In genomic region chr4:61827907-61828328, GRCh38 we compare ENCODE assay signal across 26 cellular contexts.
DNase-seq lines count a peak whose midpoint lies in the region; ATAC-seq, FAIRE-seq and TF ChIP-seq lines count a peak whose summit lies in the region.
"Had no signal": no experiment of that assay in that cellular context is flagged by ENCODE, and none has a peak within 500 bp of the region (broad histone marks: within the 10 kb centered on the region; RNA-seq: fewer than 3 reads in every experiment).

No MANE protein-coding gene starts in this region.

- no peak overlapping the region for H2BK5ac ChIP-seq in H1 (ENCODE audit: low read depth, low read length)

- no peaks in the 10 kb centered on the region for H3F3A ChIP-seq in GM23338 (replicated peaks; ENCODE audit: low read depth)

- no peaks in the 10 kb centered on the region for H3K79me2 ChIP-seq in GM23338 (replicated peaks; ENCODE audit: insufficient read depth)
- H3K79me2 ChIP-seq in H1 (ENCODE audit: control insufficient read depth in 1 of 2, insufficient read depth in 2 of 2, low read length in 2 of 2), result no peaks in the 10 kb centered on the region

- 77% methylated on average over 1 of the region's 1 CpG; no CpG with 5 or more reads in 1 of the 2 experiments for WGBS in H1 (ENCODE audit: extremely low coverage in 1 of 2, insufficient coverage in 1 of 2, insufficient read length in 1 of 2, insufficient replicate concordance in 2 of 2, low coverage in 1 of 2, low lambda C conversion rate in 2 of 2, missing lambda C conversion rate in 1 of 2), 2 experiments

- H3K23ac ChIP-seq in H1 (ENCODE audit: insufficient read length), result no peak overlapping the region

- no peak for TF ChIP-seq RAD21 in H1 (IDR thresholded peaks at IDR 0.05 in 1 of 2, conservative IDR thresholded peaks at IDR 0.05 in 1 of 2; ENCODE audit: low read depth in 2 of 2, low read length in 2 of 2)

- no peak overlapping the region for H3K4me3 Mint-ChIP-seq in GM23338
- H3K4me3 Mint-ChIP-seq: CD14-positive monocyte; CD4-positive, alpha-beta T cell; CD8-positive, alpha-beta memory T cell had no signal

- H3K27me3 Mint-ChIP-seq in GM23338 (ENCODE audit: insufficient read depth, low read depth, poor library complexity), result no peaks in the 10 kb centered on the region
- H3K27me3 Mint-ChIP-seq: CD4-positive, alpha-beta T cell; CD8-positive, alpha-beta memory T cell had no signal

- no peaks in the 10 kb centered on the region for H3K9me2 ChIP-seq in GM23338 (ENCODE audit: insufficient read depth)

- H2AFZ ChIP-seq in GM23338, result no peak overlapping the region
- H2AFZ ChIP-seq in H1 (ENCODE audit: low read length), result no peak overlapping the region

- H3K4me1 Mint-ChIP-seq in GM23338, result peaks cover 29% of the 10 kb centered on the region
- H3K4me1 Mint-ChIP-seq: CD14-positive monocyte; CD8-positive, alpha-beta memory T cell had no signal

- no peaks in the 10 kb centered on the region for H3K36me3 ChIP-seq in GM23338 (ENCODE audit: insufficient read depth)
- H3K36me3 ChIP-seq in H1 (ENCODE audit: control insufficient read depth in 2 of 4, insufficient read depth in 4 of 4, low read length in 3 of 4), result no peaks in the 10 kb centered on the region
- H3K36me3 ChIP-seq: BE2C; BLaER1 treated with 17β-estradiol and CSF1 and Interleukin-3, amounts not matched to agents 10 nM and 100 nM had no signal

- H3K23me2 ChIP-seq in H1 (ENCODE audit: low read depth, low read length), result no peaks in the 10 kb centered on the region

- H3K4me3 ChIP-seq in GM23338 (no peak overlapping the region; the same call in 1 of the 2 replicates), H1 (ENCODE audit: extremely low read depth in 1 of 4, insufficient read depth in 2 of 4, low read depth in 3 of 4, low read length in 4 of 4) (no peak overlapping the region)
- H3K4me3 ChIP-seq: A549; BLaER1 treated with 17β-estradiol and CSF1 and Interleukin-3, amounts not matched to agents 10 nM and 100 nM had no signal

- intact Hi-C loops in head of caudate nucleus (cut with DNase I), result no loop called here

- TF ChIP-seq EP300 in H1 (IDR thresholded peaks at IDR 0.05; ENCODE audit: borderline replicate concordance in 1 of 2, low read depth in 2 of 2, low read length in 2 of 2), result no peak

- no peaks in the 10 kb centered on the region for H3K9me3 ChIP-seq in H1 (ENCODE audit: insufficient read depth in 2 of 2, low read depth in 1 of 2, low read length in 1 of 2)
- H3K9me3 ChIP-seq: A549; BE2C; BLaER1 treated with 17β-estradiol and CSF1 and Interleukin-3, amounts not matched to agents 10 nM and 100 nM had no signal

- DNase-seq in GM23338 (ENCODE audit: low spot score), result no peak
- DNase-seq in SK-N-DZ (ENCODE audit: low spot score), result peak; percentile 77
- DNase-seq in H1 (ENCODE audit: low read depth in 1 of 2, low spot score in 2 of 2), result no peak
- DNase-seq in left kidney (ENCODE audit: low read depth, low spot score), result peak; percentile 14
- no peak for DNase-seq in COLO668 (lab: John Stamatoyannopoulos, UW; ENCODE audit: unreplicated experiment)
- DNase-seq in head of caudate nucleus, result no peak
- DNase-seq in activated CD8-positive, alpha-beta memory T cell treated with anti-CD3 and anti-CD28 coated beads for 24 hours, result no peak
- DNase-seq in activated CD4-positive, alpha-beta T cell treated with anti-CD3 and anti-CD28 coated beads, Interleukin-2, amount 50 U/mL, for 4 hours, result no peak
- DNase-seq: 8988T; ACHN; AML-193; BE2C; Calu3; CD4-positive, alpha-beta T cell; CD8-positive, alpha-beta memory T cell; COR-L47; DMS79; GF-D8; GOT3; H7; HCEC 1CT had no signal

- H3K4ac ChIP-seq in H1 (replicated peaks; ENCODE audit: insufficient read length, low read depth, low read length), result no peak overlapping the region

- H2BK15ac ChIP-seq in H1 (ENCODE audit: low read length), result no peak overlapping the region

- H3K4me2 ChIP-seq in GM23338 (peak overlapping the region; percentile 57), H1 (ENCODE audit: insufficient read depth in 1 of 2, low read depth in 2 of 2, low read length in 2 of 2) (no peak overlapping the region)
- H3K4me2 ChIP-seq: A549; BLaER1 treated with 17β-estradiol and CSF1 and Interleukin-3, amounts not matched to agents 10 nM and 100 nM had no signal

- H4K5ac ChIP-seq in H1 (ENCODE audit: insufficient read length, low read depth, low read length), result peak overlapping the region; percentile 62

- H3K27ac ChIP-seq in GM23338 (ENCODE audit: low read depth) (no peak overlapping the region), H1 (ENCODE audit: low read depth, low read length) (no peak overlapping the region)
- H3K27ac ChIP-seq: A549; BLaER1 treated with 17β-estradiol and CSF1 and Interleukin-3, amounts not matched to agents 10 nM and 100 nM had no signal

- no peak overlapping the region for H2BK12ac ChIP-seq in H1 (ENCODE audit: low read depth, low read length)

- no peak overlapping the region for H3K14ac ChIP-seq in H1 (ENCODE audit: insufficient read length)

- H3K27me3 ChIP-seq in GM23338 (ENCODE audit: insufficient read depth) (no peaks in the 10 kb centered on the region), H1 (replicated peaks in 1 of 4; ENCODE audit: control insufficient read depth in 3 of 4, extremely low read depth in 1 of 4, insufficient read depth in 3 of 4, low read length in 3 of 4) (no peaks in the 10 kb centered on the region)
- H3K27me3 ChIP-seq: BE2C; BLaER1 treated with 17β-estradiol and CSF1 and Interleukin-3, amounts not matched to agents 10 nM and 100 nM had no signal

- no peak overlapping the region for H4K8ac ChIP-seq in H1 (ENCODE audit: extremely low read depth, insufficient read depth, low read length)

- no peaks in the 10 kb centered on the region for H3K9me3 Mint-ChIP-seq in GM23338
- H3K9me3 Mint-ChIP-seq: CD4-positive, alpha-beta T cell had no signal

- H3K27ac Mint-ChIP-seq in GM23338, result peak overlapping the region; percentile 49
- H3K27ac Mint-ChIP-seq: CD14-positive monocyte; CD4-positive, alpha-beta T cell; CD8-positive, alpha-beta memory T cell had no signal

- no peaks in the 10 kb centered on the region for H3K36me3 Mint-ChIP-seq in GM23338 (ENCODE audit: low read depth)
- H3K36me3 Mint-ChIP-seq: CD14-positive monocyte; CD8-positive, alpha-beta memory T cell had no signal

- H2AK5ac ChIP-seq in H1 (ENCODE audit: low read depth, low read length), result no peak overlapping the region

- no peak overlapping the region for H3K9ac ChIP-seq in H1 (replicated peaks in 1 of 4; ENCODE audit: extremely low read depth in 1 of 4, low read depth in 3 of 4, low read length in 3 of 4)
- H3K9ac ChIP-seq: BLaER1 treated with 17β-estradiol and CSF1 and Interleukin-3, amounts not matched to agents 10 nM and 100 nM had no signal

- H4K20me1 ChIP-seq in GM23338 (replicated peaks; ENCODE audit: insufficient read depth), result no peaks in the 10 kb centered on the region
- H4K20me1 ChIP-seq in H1 (replicated peaks in 1 of 2; ENCODE audit: control insufficient read depth in 1 of 2, insufficient read depth in 2 of 2, low read length in 2 of 2), result no peaks in the 10 kb centered on the region
- H4K20me1 ChIP-seq: BLaER1 treated with 17β-estradiol and CSF1 and Interleukin-3, amounts not matched to agents 10 nM and 100 nM had no signal

- H2BK20ac ChIP-seq in H1 (ENCODE audit: low read length), result no peak overlapping the region

- H2BK120ac ChIP-seq in H1 (replicated peaks; ENCODE audit: low read depth, low read length), result no peak overlapping the region

- CTCF ChIA-PET in H1 (lab: Charles Lee; ENCODE audit: partially characterized antibody), result no interaction called here

- no peak overlapping the region for H4K91ac ChIP-seq in H1 (replicated peaks; ENCODE audit: insufficient read length, low read length)

- H3K4me1 ChIP-seq in GM23338 (ENCODE audit: insufficient read depth) (peaks cover 32% of the 10 kb centered on the region), H1 (replicated peaks in 1 of 4; ENCODE audit: control insufficient read depth in 3 of 4, insufficient read depth in 4 of 4, low read length in 3 of 4) (peaks cover 3 to 6% (median 3%) of the 10 kb centered on the region in 4 experiments; a peak in 5 of 7 replicates)
- H3K4me1 ChIP-seq: A549; BE2C; BLaER1 treated with 17β-estradiol and CSF1 and Interleukin-3, amounts not matched to agents 10 nM and 100 nM had no signal

- no peak for ATAC-seq in GM23338
- ATAC-seq: A549 had no signal

- FAIRE-seq in H1 (lab: Jason Lieb, UNC), result no peak
- FAIRE-seq: A549, GM12891, GM18507 had no signal

- no peaks in the 10 kb centered on the region for H3K79me1 ChIP-seq in H1 (ENCODE audit: low read depth, low read length)

- no peak for TF ChIP-seq CTCF in GM23338 (conservative IDR thresholded peaks at IDR 0.05; ENCODE audit: low read depth in 2 of 2)
- no peak for TF ChIP-seq CTCF in H1 (IDR thresholded peaks at IDR 0.05; ENCODE audit: control extremely low read depth in 1 of 3, insufficient read depth in 1 of 3, low read depth in 1 of 3, low read length in 3 of 3)

- H3K18ac ChIP-seq in H1 (ENCODE audit: extremely low read depth, low read length), result no peak overlapping the region

- POLR2A ChIA-PET in H1 (lab: Charles Lee; ENCODE audit: partially characterized antibody), result no interaction called here

- no peak for TF ChIP-seq POLR2A in H1 (IDR thresholded peaks at IDR 0.05; ENCODE audit: control extremely low read depth in 1 of 2, low read depth in 2 of 2, low read length in 2 of 2)

- no peak overlapping the region for H3K56ac ChIP-seq in H1 (replicated peaks; ENCODE audit: insufficient read length, low read depth, low read length)

TF ChIP-seq in H1, 55 proteins besides CTCF, POLR2A, EP300 and RAD21 (continues in another document):
- TF ChIP-seq KDM1A (IDR thresholded peaks at IDR 0.05; ENCODE audit: borderline replicate concordance, low read length) (no peak), SAP30 (IDR thresholded peaks at IDR 0.05; ENCODE audit: insufficient read depth, insufficient replicate concordance, low read length) (no peak), EZH2 (IDR thresholded peaks at IDR 0.05; ENCODE audit: low read depth, low read length, severe bottlenecking) (no peak), BCL11A (IDR thresholded peaks at IDR 0.05; ENCODE audit: low read depth in 2 of 2, low read length in 2 of 2) (no peak), TAF1 (IDR thresholded peaks at IDR 0.05; ENCODE audit: low read depth, low read length) (no peak), CBX8 (IDR thresholded peaks at IDR 0.05; ENCODE audit: borderline replicate concordance, low read depth, low read length) (no peak), SRF (IDR thresholded peaks at IDR 0.05; ENCODE audit: low read depth, low read length) (no peak), JUN (IDR thresholded peaks at IDR 0.05; ENCODE audit: low read depth, low read length) (no peak), ATF2 (IDR thresholded peaks at IDR 0.05; ENCODE audit: low read length) (no peak)

Comparison
In these comparisons a context has a peak if more than half of its experiments do, and no peak if none do; other contexts are left out.
1. DNase-seq: peak in SK-N-DZ (single experiment) and left kidney (single experiment); none in GM23338 (single experiment), H1 (0 of 2), COLO668 (single experiment), head of caudate nucleus (0 of 42), activated CD8-positive, alpha-beta memory T cell treated with anti-CD3 and anti-CD28 coated beads for 24 hours (single experiment) and activated CD4-positive, alpha-beta T cell treated with anti-CD3 and anti-CD28 coated beads, Interleukin-2, amount 50 U/mL, for 4 hours (0 of 2).